1 cellular context compared by ENCODE assay signal in genomic region chr7:91596287-91596686, GRCh38.
TF ChIP-seq lines count a peak whose summit lies in the region.

No MANE protein-coding gene starts in this region.

TF ChIP-seq in GM23338, 12 proteins besides CTCF, POLR2A, EP300 and RAD21 (continued from another document):
- TF ChIP-seq, protein P1, sequence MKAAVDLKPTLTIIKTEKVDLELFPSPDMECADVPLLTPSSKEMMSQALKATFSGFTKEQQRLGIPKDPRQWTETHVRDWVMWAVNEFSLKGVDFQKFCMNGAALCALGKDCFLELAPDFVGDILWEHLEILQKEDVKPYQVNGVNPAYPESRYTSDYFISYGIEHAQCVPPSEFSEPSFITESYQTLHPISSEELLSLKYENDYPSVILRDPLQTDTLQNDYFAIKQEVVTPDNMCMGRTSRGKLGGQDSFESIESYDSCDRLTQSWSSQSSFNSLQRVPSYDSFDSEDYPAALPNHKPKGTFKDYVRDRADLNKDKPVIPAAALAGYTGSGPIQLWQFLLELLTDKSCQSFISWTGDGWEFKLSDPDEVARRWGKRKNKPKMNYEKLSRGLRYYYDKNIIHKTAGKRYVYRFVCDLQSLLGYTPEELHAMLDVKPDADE (IDR thresholded peaks at IDR 0.05), result no peak
- TF ChIP-seq, protein P2, sequence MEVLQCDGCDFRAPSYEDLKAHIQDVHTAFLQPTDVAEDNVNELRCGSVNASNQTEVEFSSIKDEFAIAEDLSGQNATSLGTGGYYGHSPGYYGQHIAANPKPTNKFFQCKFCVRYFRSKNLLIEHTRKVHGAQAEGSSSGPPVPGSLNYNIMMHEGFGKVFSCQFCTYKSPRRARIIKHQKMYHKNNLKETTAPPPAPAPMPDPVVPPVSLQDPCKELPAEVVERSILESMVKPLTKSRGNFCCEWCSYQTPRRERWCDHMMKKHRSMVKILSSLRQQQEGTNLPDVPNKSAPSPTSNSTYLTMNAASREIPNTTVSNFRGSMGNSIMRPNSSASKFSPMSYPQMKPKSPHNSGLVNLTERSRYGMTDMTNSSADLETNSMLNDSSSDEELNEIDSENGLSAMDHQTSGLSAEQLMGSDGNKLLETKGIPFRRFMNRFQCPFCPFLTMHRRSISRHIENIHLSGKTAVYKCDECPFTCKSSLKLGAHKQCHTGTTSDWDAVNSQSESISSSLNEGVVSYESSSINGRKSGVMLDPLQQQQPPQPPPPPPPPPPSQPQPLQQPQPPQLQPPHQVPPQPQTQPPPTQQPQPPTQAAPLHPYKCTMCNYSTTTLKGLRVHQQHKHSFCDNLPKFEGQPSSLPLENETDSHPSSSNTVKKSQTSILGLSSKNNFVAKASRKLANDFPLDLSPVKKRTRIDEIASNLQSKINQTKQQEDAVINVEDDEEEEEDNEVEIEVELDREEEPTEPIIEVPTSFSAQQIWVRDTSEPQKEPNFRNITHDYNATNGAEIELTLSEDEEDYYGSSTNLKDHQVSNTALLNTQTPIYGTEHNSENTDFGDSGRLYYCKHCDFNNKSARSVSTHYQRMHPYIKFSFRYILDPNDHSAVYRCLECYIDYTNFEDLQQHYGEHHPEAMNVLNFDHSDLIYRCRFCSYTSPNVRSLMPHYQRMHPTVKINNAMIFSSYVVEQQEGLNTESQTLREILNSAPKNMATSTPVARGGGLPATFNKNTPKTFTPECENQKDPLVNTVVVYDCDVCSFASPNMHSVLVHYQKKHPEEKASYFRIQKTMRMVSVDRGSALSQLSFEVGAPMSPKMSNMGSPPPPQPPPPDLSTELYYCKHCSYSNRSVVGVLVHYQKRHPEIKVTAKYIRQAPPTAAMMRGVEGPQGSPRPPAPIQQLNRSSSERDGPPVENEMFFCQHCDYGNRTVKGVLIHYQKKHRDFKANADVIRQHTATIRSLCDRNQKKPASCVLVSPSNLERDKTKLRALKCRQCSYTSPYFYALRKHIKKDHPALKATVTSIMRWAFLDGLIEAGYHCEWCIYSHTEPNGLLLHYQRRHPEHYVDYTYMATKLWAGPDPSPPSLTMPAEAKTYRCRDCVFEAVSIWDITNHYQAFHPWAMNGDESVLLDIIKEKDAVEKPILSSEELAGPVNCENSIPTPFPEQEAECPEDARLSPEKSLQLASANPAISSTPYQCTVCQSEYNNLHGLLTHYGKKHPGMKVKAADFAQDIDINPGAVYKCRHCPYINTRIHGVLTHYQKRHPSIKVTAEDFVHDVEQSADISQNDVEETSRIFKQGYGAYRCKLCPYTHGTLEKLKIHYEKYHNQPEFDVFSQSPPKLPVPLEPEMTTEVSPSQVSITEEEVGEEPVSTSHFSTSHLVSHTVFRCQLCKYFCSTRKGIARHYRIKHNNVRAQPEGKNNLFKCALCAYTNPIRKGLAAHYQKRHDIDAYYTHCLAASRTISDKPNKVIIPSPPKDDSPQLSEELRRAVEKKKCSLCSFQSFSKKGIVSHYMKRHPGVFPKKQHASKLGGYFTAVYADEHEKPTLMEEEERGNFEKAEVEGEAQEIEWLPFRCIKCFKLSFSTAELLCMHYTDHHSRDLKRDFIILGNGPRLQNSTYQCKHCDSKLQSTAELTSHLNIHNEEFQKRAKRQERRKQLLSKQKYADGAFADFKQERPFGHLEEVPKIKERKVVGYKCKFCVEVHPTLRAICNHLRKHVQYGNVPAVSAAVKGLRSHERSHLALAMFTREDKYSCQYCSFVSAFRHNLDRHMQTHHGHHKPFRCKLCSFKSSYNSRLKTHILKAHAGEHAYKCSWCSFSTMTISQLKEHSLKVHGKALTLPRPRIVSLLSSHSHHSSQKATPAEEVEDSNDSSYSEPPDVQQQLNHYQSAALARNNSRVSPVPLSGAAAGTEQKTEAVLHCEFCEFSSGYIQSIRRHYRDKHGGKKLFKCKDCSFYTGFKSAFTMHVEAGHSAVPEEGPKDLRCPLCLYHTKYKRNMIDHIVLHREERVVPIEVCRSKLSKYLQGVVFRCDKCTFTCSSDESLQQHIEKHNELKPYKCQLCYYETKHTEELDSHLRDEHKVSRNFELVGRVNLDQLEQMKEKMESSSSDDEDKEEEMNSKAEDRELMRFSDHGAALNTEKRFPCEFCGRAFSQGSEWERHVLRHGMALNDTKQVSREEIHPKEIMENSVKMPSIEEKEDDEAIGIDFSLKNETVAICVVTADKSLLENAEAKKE (CRISPR knock-in tag; IDR thresholded peaks at IDR 0.05), result no peak
- TF ChIP-seq POLR2AphosphoS5 (IDR thresholded peaks at IDR 0.05; ENCODE audit: low read depth), result no peak
- no peak for TF ChIP-seq CREB1 (CRISPR knock-in tag; IDR thresholded peaks at IDR 0.05; ENCODE audit: low read depth)
